ENCODE assay signal across 9 cellular contexts in genomic region chr5:40875958-40876357, GRCh38. TPM values are rescaled to one million over a fixed set of nuclear protein-coding genes. Genes with fewer than 3 reads are reported as not detected.
"Had no signal": no experiment of that assay in that cellular context is flagged by ENCODE, and none has a peak within 500 bp of the region (broad histone marks: within the 10 kb centered on the region; RNA-seq: fewer than 3 reads in every experiment).

No MANE protein-coding gene starts in this region.

- H3K4me3 ChIP-seq: GM12878 had no signal

- FAIRE-seq: G401.6, GM12878, GM12891, GM12892, GM18507, GM19239 had no signal

- DNase-seq: GDM1, GF-D8 had no signal

- ATAC-seq: GM12878 had no signal

RNA-seq across cellular contexts. Expression of gene C7, which starts 33.3 kb away (rescaled TPM):
- total RNA-seq: G401 had no signal
- polyA plus RNA-seq: GM12878 had no signal

RNA-seq across cellular contexts. Expression of gene CARD6, which starts 34.8 kb away (rescaled TPM):
- total RNA-seq: G401 had no signal
